Comparison of ENCODE assay signal across 8 cellular contexts in genomic region chr6:142855877-142856606, GRCh38.
A peak's percentile ranks its signal among the peaks of the same experiment; 100 is the strongest.
DNase-seq lines count a peak whose midpoint lies in the region; ATAC-seq and TF ChIP-seq lines count a peak whose summit lies in the region.

No MANE protein-coding gene starts in this region.

- DNase-seq in naive B cell (no peak), NCI-H1105 (lab: John Stamatoyannopoulos, UW) (no peak), cerebellar cortex (ENCODE audit: low spot score) (no peak), CD14-positive monocyte (ENCODE audit: low spot score) (no peak), H7 (no peak)

- peak overlapping the region; percentile 91 for H3K27ac ChIP-seq in KOPT-K1 (ENCODE audit: low read depth, low read length, poor library complexity, severe bottlenecking)

- peak overlapping the region; percentile 94 to 98 (median 96) for H3K27ac Mint-ChIP-seq in naive B cell
- peak overlapping the region in 1 of 7 donors; percentile 28 for H3K27ac Mint-ChIP-seq in CD14-positive monocyte

- H3K9me3 Mint-ChIP-seq in naive B cell (peaks cover 0 to 5% (median 0%) of the 10 kb centered on the region in 7 donors), CD14-positive monocyte (peaks cover 0 to 2% (median 0%) of the 10 kb centered on the region in 7 donors)

- H3K4me3 Mint-ChIP-seq in naive B cell (peak overlapping the region; percentile 68 to 94 (median 88)), CD14-positive monocyte (no peak overlapping the region)

- no peaks in the 10 kb centered on the region for H3K9me3 ChIP-seq in KOPT-K1 (ENCODE audit: insufficient read depth, low read length, poor library complexity, severe bottlenecking)

- no peaks in the 10 kb centered on the region for H3K27me3 ChIP-seq in H7 (ENCODE audit: control insufficient read depth, insufficient read depth, low read length)

- H3K27me3 Mint-ChIP-seq in naive B cell (no peaks in the 10 kb centered on the region), CD14-positive monocyte (ENCODE audit: low read depth in 3 of 3) (peaks cover 3 to 5% (median 4%) of the 10 kb centered on the region in 3 donors)

- intact Hi-C loops in CD14-positive monocyte (cut with micrococcal nuclease) = no loop called here

- no peaks in the 10 kb centered on the region for H3K36me3 ChIP-seq in KOPT-K1 (ENCODE audit: insufficient read depth, low read length)
- no peaks in the 10 kb centered on the region for H3K36me3 ChIP-seq in H7 (replicated peaks; ENCODE audit: control insufficient read depth, insufficient read depth, low read length)

- peak; percentile 34 for ATAC-seq in GM18519 (IDR thresholded peaks at IDR 0.05; ENCODE audit: low FRiP score, unreplicated experiment)
- ATAC-seq in GM21723 (IDR thresholded peaks at IDR 0.05; ENCODE audit: unreplicated experiment) = peak; percentile 21
- peak; percentile 12 to 15 for ATAC-seq in naive B cell (ENCODE audit: low read depth in 2 of 2)

- TF ChIP-seq CTCF in CD14-positive monocyte (IDR thresholded peaks at IDR 0.05) = no peak

- H3K4me3 ChIP-seq in H7 (ENCODE audit: insufficient read depth, low read depth, low read length) = no peak overlapping the region

- H3K36me3 Mint-ChIP-seq in naive B cell (peaks cover 0 to 10% of the 10 kb centered on the region in 2 donors), CD14-positive monocyte (peaks cover 0 to 3% of the 10 kb centered on the region in 2 donors)

- H3K4me1 Mint-ChIP-seq in naive B cell = peaks cover 66 to 82% (median 79%) of the 10 kb centered on the region in 3 donors
- H3K4me1 Mint-ChIP-seq in CD14-positive monocyte = peaks cover 28% of the 10 kb centered on the region

Comparison
In these comparisons a context has a peak if more than half of its experiments do, and no peak if none do; other contexts are left out.
1. H3K4me3 Mint-ChIP-seq: peak in naive B cell (8 of 8); none in CD14-positive monocyte (0 of 2).
2. Peak in every context shown above with its lines, with median percentiles within 50 percentile points of each other: ATAC-seq.